ENCODE assay signal across 18 cellular contexts in the genomic region with DNA sequence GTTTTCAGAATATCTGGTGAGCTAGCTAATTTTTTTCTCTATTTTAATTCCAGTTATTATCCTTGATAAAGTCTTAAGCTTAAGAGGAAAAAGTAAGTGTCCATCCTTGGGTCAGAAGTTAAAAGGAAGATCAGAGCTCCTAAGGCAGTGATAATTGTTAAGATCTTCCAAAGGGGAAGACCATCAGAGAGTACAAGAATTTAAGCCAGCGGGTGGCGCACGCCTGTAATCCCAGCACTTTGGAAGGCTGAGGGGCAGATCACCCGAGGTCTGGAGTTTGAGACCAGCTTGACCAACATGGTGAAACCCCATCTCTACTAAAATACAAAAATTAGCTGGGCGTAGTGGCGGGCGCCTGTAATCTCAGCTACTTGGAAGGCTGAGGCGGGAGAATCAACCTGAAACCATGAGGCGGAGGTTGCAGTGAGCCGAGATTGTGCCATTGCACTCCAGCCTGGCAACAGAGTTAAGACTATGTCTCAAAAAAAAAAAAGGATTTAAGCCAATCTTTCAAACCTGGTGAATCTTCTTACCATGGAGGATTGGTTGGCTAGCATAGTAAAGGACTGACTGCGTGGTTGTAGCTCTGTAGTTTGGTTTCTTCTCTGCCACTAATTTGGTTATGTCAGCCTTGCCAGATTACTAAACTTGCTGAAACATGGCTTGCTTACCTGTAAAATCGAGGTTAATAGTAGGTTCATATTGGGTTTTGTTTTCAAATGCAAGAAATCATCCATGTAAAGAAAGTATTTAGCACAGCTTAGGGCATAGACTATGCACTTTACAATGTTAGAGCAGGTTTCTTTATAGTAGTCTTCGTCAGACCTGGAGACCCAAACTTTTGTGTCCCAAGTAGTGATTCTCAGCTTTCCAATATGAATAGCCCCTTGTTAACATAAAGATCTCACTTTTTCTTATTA.
"Had no signal": no experiment of that assay in that cellular context is flagged by ENCODE, and none has a peak within 500 bp of the region (broad histone marks: within the 10 kb centered on the region; RNA-seq: fewer than 3 reads in every experiment).

No MANE protein-coding gene starts in this region.

- ATAC-seq: activated CD8-positive, alpha-beta T cell treated with anti-CD3 and anti-CD28 coated beads, Interleukin-2, amount 10 ng/mL, durations not matched to agents 7 days and 5 days; pancreas had no signal

- H3K27ac Mint-ChIP-seq: activated CD8-positive, alpha-beta T cell treated with anti-CD3 and anti-CD28 coated beads, Interleukin-2, amount 10 ng/mL, durations not matched to agents 7 days and 5 days had no signal

- H3K4me1 ChIP-seq: ascending aorta, pancreas, thyroid gland had no signal

- H3K9me3 ChIP-seq: ascending aorta, esophagus squamous epithelium, left ventricle myocardium inferior, pancreas, thyroid gland had no signal

- H3K4me1 Mint-ChIP-seq: neural crest cell had no signal

- H3K4me3 Mint-ChIP-seq: activated CD8-positive, alpha-beta T cell treated with anti-CD3 and anti-CD28 coated beads, Interleukin-2, amount 10 ng/mL, durations not matched to agents 7 days and 5 days; neural crest cell had no signal

- H3K27me3 ChIP-seq: ascending aorta, dorsolateral prefrontal cortex, esophagus squamous epithelium, pancreas, thyroid gland had no signal

- H3K9me3 Mint-ChIP-seq: neural crest cell had no signal

- H3K4me3 ChIP-seq: ascending aorta, dorsolateral prefrontal cortex, esophagus squamous epithelium, left ventricle myocardium inferior, pancreas, thyroid gland had no signal

- DNase-seq: activated CD4-positive, alpha-beta T cell treated with anti-CD3 and anti-CD28 coated beads for 4 hours; activated CD8-positive, alpha-beta T cell treated with anti-CD3 and anti-CD28 coated beads, Interleukin-2, amount 10 ng/mL, durations not matched to agents 7 days and 5 days; activated effector memory CD4-positive, alpha-beta T cell treated with Interleukin-2 at 50 U/mL for 16 hours; dorsolateral prefrontal cortex; esophagus squamous epithelium; foreskin fibroblast; islet precursor cell; left ventricle myocardium inferior; mesenchymal stem cell; pancreas; retina; stimulated activated CD4-positive, alpha-beta T cell treated with anti-CD3 and anti-CD28 coated beads, Interleukin-15, amount 100 ng/mL, for 24 hours; stimulated activated CD4-positive, alpha-beta T cell treated with anti-CD3 and anti-CD28 coated beads, Interleukin-4, amount 100 ng/mL, for 24 hours; T1000; thyroid gland had no signal

- H3K27ac ChIP-seq: ascending aorta, dorsolateral prefrontal cortex, esophagus squamous epithelium, left ventricle myocardium inferior, pancreas, thyroid gland, VCaP had no signal
